11 cellular contexts compared by ENCODE assay signal in the genomic region with DNA sequence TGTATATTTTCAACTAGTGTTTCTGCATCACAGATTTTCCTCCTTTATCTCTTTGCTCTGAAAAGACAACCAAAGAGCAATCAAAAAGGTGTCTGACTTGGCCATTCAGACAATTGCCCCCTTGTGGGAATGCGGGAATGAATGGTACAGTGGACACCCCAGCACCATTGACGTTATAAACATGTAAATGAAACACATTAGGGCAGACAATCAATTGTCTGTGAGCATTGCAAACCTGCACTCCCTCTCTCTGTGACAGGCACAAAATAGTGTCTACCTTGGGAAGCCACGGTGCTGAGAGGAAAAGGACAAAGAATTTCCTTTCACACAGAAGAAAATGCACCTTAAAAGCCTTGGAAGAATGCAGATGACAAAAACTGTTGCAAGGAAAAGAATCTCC. TPM values are rescaled to one million over a fixed set of nuclear protein-coding genes. Genes with fewer than 3 reads are reported as not detected.
DNase-seq lines count a peak whose midpoint lies in the region; TF ChIP-seq lines count a peak whose summit lies in the region.
"Had no signal": no experiment of that assay in that cellular context is flagged by ENCODE, and none has a peak within 500 bp of the region (broad histone marks: within the 10 kb centered on the region; RNA-seq: fewer than 3 reads in every experiment).

No MANE protein-coding gene starts in this region.

- no peak overlapping the region for H3K9ac ChIP-seq in SK-N-SH

- no peak overlapping the region for H2AFZ ChIP-seq in SK-N-SH (ENCODE audit: low read depth)

- POLR2A ChIA-PET in SK-N-SH (lab: Yijun Ruan, JAX): no interaction called here
- POLR2A ChIA-PET in Caco-2 (lab: Charles Lee): no interaction called here

- H3K4me2 ChIP-seq in SK-N-SH: peak overlapping the region; percentile 69

- 80% methylated on average over 3 of the region's 3 CpGs for WGBS in SK-N-SH (ENCODE audit: low lambda C conversion rate)

- H3K27me3 ChIP-seq in SK-N-SH (ENCODE audit: insufficient read depth): no peaks in the 10 kb centered on the region
- H3K27me3 ChIP-seq in Caco-2 (replicated peaks; ENCODE audit: control insufficient read depth, insufficient read depth, low read length): peaks cover 3% of the 10 kb centered on the region; the same call in 1 of the 2 replicates

- H3F3A ChIP-seq in SK-N-SH (replicated peaks; ENCODE audit: insufficient read depth): no peaks in the 10 kb centered on the region

- peaks cover 6% of the 10 kb centered on the region for H3K4me1 Mint-ChIP-seq in Caco-2 (ENCODE audit: low read depth, unreplicated experiment)

- H3K79me2 ChIP-seq in SK-N-SH (ENCODE audit: insufficient read depth): peaks cover 98% of the 10 kb centered on the region

- CTCF ChIA-PET in SK-N-SH (lab: Yijun Ruan, JAX) (interaction anchor here (1.0 kb wide), 1 partner anchor 10 kb away, joined by 3 read pairs; no protein-coding TSS in a partner anchor), Caco-2 (lab: Charles Lee) (no interaction called here)

- peak; percentile 20; the same call in 1 of the 2 replicates for TF ChIP-seq RAD21 in SK-N-SH (IDR thresholded peaks at IDR 0.05; ENCODE audit: low read length)

- H3K9me3 ChIP-seq in SK-N-SH (no peaks in the 10 kb centered on the region), Caco-2 (no peaks in the 10 kb centered on the region)

- H3K9me3 Mint-ChIP-seq in Caco-2 (ENCODE audit: unreplicated experiment): no peaks in the 10 kb centered on the region

- H3K36me3 Mint-ChIP-seq in Caco-2 (ENCODE audit: insufficient read depth, unreplicated experiment): no peaks in the 10 kb centered on the region

- TF ChIP-seq EP300 in SK-N-SH (IDR thresholded peaks at IDR 0.05; ENCODE audit: borderline replicate concordance in 1 of 2, low read depth in 1 of 2, low read length in 1 of 2): no peak

- H3K27ac Mint-ChIP-seq in Caco-2 (ENCODE audit: unreplicated experiment): no peak overlapping the region

- H3K4me1 ChIP-seq in SK-N-SH (ENCODE audit: control insufficient read depth in 1 of 2, insufficient read depth in 2 of 2, low read depth in 1 of 2, low read length in 1 of 2): peaks cover 45 to 46% of the 10 kb centered on the region in 2 experiments
- H3K4me1 ChIP-seq in Caco-2: no peaks in the 10 kb centered on the region

- peaks cover 56% of the 10 kb centered on the region for H4K20me1 ChIP-seq in SK-N-SH (ENCODE audit: insufficient read depth)

- no peaks in the 10 kb centered on the region for H3K9me2 ChIP-seq in SK-N-SH

- H3K4me3 Mint-ChIP-seq in Caco-2 (ENCODE audit: unreplicated experiment): no peak overlapping the region

- peak overlapping the region in 1 of 2 experiments; percentile 45; a peak in 1 of 4 replicates for H3K27ac ChIP-seq in SK-N-SH (ENCODE audit: low read depth in 2 of 2, low read length in 1 of 2)
- H3K27ac ChIP-seq: VCaP had no signal

- intact Hi-C loops in Caco-2 (cut with micrococcal nuclease; ENCODE audit: unreplicated experiment): no loop called here

- peak overlapping the region; percentile 85 for H3K4me3 ChIP-seq in AG10803 (ENCODE audit: low read length)
- no peak overlapping the region for H3K4me3 ChIP-seq in SK-N-SH (ENCODE audit: low read depth in 2 of 2, low read length in 1 of 2)
- peak overlapping the region; percentile 23 for H3K4me3 ChIP-seq in fibroblast of villous mesenchyme (ENCODE audit: low read depth, low read length)
- H3K4me3 ChIP-seq in Caco-2 (ENCODE audit: low read depth, low read length): no peak overlapping the region

- DNase-seq in AG10803 (ENCODE audit: low read depth) (no peak), SK-N-SH (no peak), fibroblast of villous mesenchyme (ENCODE audit: low read depth) (no peak), pons (ENCODE audit: low spot score) (peak; percentile 99), Caco-2 (no peak), NAMALWA (ENCODE audit: low spot score) (no peak), NOMO-1 treated with dmso at 0.1 percent for 144 hours (lab: John Stamatoyannopoulos, UW; ENCODE audit: unreplicated experiment) (no peak), H4 (ENCODE audit: low spot score) (no peak)
- DNase-seq: HCEC 1CT, NCI-H524 had no signal

- H3K27me3 Mint-ChIP-seq in Caco-2 (ENCODE audit: insufficient read depth, unreplicated experiment): peaks cover 43% of the 10 kb centered on the region

- BruUV-seq in Caco-2 (replicated peaks; lab: Mats Ljungman, UMichigan): no TSS peak

- TF ChIP-seq CTCF in AG10803 (conservative IDR thresholded peaks at IDR 0.05; ENCODE audit: low read length): peak; percentile 32
- no peak for TF ChIP-seq CTCF in SK-N-SH (IDR thresholded peaks at IDR 0.05)
- no peak for TF ChIP-seq CTCF in fibroblast of villous mesenchyme (IDR thresholded peaks at IDR 0.05; ENCODE audit: insufficient read depth, low read depth, low read length)
- no peak for TF ChIP-seq CTCF in Caco-2 (IDR thresholded peaks at IDR 0.05; ENCODE audit: insufficient read depth in 1 of 2, low read depth in 1 of 2, low read length in 1 of 2, severe bottlenecking in 1 of 2, unreplicated experiment in 1 of 2)

- H3K36me3 ChIP-seq in SK-N-SH (replicated peaks in 1 of 2; ENCODE audit: control insufficient read depth in 1 of 2, insufficient read depth in 2 of 2, low read length in 1 of 2) (peaks cover 1 to 13% of the 10 kb centered on the region in 2 experiments), Caco-2 (ENCODE audit: control insufficient read depth, insufficient read depth, low read length) (no peaks in the 10 kb centered on the region)

TF ChIP-seq in SK-N-SH, 30 proteins besides CTCF, POLR2A, EP300 and RAD21:
- TF ChIP-seq, protein P1, sequence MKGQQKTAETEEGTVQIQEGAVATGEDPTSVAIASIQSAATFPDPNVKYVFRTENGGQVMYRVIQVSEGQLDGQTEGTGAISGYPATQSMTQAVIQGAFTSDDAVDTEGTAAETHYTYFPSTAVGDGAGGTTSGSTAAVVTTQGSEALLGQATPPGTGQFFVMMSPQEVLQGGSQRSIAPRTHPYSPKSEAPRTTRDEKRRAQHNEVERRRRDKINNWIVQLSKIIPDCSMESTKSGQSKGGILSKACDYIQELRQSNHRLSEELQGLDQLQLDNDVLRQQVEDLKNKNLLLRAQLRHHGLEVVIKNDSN (IDR thresholded peaks at IDR 0.05; ENCODE audit: borderline replicate concordance, low read depth): no peak
- no peak for TF ChIP-seq MXI1 (IDR thresholded peaks at IDR 0.05; ENCODE audit: low read depth, low read length)
- no peak for TF ChIP-seq SIN3A (IDR thresholded peaks at IDR 0.05; ENCODE audit: borderline replicate concordance, low read depth, low read length)
- TF ChIP-seq, protein P2, sequence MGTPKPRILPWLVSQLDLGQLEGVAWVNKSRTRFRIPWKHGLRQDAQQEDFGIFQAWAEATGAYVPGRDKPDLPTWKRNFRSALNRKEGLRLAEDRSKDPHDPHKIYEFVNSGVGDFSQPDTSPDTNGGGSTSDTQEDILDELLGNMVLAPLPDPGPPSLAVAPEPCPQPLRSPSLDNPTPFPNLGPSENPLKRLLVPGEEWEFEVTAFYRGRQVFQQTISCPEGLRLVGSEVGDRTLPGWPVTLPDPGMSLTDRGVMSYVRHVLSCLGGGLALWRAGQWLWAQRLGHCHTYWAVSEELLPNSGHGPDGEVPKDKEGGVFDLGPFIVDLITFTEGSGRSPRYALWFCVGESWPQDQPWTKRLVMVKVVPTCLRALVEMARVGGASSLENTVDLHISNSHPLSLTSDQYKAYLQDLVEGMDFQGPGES (IDR thresholded peaks at IDR 0.05; ENCODE audit: low read depth, low read length): no peak
- TF ChIP-seq, protein P3, sequence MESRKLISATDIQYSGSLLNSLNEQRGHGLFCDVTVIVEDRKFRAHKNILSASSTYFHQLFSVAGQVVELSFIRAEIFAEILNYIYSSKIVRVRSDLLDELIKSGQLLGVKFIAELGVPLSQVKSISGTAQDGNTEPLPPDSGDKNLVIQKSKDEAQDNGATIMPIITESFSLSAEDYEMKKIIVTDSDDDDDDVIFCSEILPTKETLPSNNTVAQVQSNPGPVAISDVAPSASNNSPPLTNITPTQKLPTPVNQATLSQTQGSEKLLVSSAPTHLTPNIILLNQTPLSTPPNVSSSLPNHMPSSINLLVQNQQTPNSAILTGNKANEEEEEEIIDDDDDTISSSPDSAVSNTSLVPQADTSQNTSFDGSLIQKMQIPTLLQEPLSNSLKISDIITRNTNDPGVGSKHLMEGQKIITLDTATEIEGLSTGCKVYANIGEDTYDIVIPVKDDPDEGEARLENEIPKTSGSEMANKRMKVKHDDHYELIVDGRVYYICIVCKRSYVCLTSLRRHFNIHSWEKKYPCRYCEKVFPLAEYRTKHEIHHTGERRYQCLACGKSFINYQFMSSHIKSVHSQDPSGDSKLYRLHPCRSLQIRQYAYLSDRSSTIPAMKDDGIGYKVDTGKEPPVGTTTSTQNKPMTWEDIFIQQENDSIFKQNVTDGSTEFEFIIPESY (IDR thresholded peaks at IDR 0.05; ENCODE audit: borderline replicate concordance, low read depth): no peak
- no peak for TF ChIP-seq JUND (IDR thresholded peaks at IDR 0.05)
- no peak for TF ChIP-seq GABPA (IDR thresholded peaks at IDR 0.05; ENCODE audit: low read depth)
- TF ChIP-seq, protein P4, sequence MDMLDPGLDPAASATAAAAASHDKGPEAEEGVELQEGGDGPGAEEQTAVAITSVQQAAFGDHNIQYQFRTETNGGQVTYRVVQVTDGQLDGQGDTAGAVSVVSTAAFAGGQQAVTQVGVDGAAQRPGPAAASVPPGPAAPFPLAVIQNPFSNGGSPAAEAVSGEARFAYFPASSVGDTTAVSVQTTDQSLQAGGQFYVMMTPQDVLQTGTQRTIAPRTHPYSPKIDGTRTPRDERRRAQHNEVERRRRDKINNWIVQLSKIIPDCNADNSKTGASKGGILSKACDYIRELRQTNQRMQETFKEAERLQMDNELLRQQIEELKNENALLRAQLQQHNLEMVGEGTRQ (IDR thresholded peaks at IDR 0.05; ENCODE audit: borderline replicate concordance, low read depth, low read length): no peak
- TF ChIP-seq FOXM1 (IDR thresholded peaks at IDR 0.05; ENCODE audit: low read depth): no peak
- TF ChIP-seq GATA2 (CRISPR knock-in tag; IDR thresholded peaks at IDR 0.05): no peak
- no peak for TF ChIP-seq ELF1 (IDR thresholded peaks at IDR 0.05)

RNA-seq across cellular contexts. Expression of a gene that starts 8.0 kb away (rescaled TPM):
- 16.3 and 20.5 TPM in 2 replicates for polyA plus RNA-seq in SK-N-SH (2012; rRNA removed)
- 16.9 and 17.6 TPM in 2 replicates for polyA plus RNA-seq in SK-N-SH (2012; cell fraction: cytosol; rRNA removed)
- 24.6 and 25.9 TPM in 2 replicates for polyA plus RNA-seq in SK-N-SH (2012; cell fraction: nucleus; rRNA removed)
- total RNA-seq in fibroblast of villous mesenchyme (40.6 and 50.1 TPM in 2 replicates), Caco-2 (2022) (not detected in 2 replicates)
- total RNA-seq in H4 (2014; rRNA removed; shearing (Covaris generic)): 14.4 and 17.0 TPM in 2 replicates

Comparison
In these comparisons a context has a peak if more than half of its experiments do, and no peak if none do; other contexts are left out.
1. H3K4me3 ChIP-seq: peak in AG10803 (single experiment) and fibroblast of villous mesenchyme (single experiment); none in SK-N-SH (0 of 2) and Caco-2 (single experiment).
2. RNA of a gene that starts 8.0 kb away (total RNA-seq): 40.6 to 50.1 TPM in fibroblast of villous mesenchyme and 14.4 to 17.0 TPM in H4; not detected in Caco-2; every median in the first group is over 10 times any median in the second.